14 cellular contexts compared by ENCODE assay signal in genomic region chr1:180233191-180234011, GRCh38. TPM values are rescaled to one million over a fixed set of nuclear protein-coding genes. Genes with fewer than 3 reads are reported as not detected.
DNase-seq lines count a peak whose midpoint lies in the region; ATAC-seq and TF ChIP-seq lines count a peak whose summit lies in the region.
"Had no signal": no experiment of that assay in that cellular context is flagged by ENCODE, and none has a peak within 500 bp of the region (broad histone marks: within the 10 kb centered on the region; RNA-seq: fewer than 3 reads in every experiment).

No MANE protein-coding gene starts in this region.

- CTCF ChIA-PET in activated CD4-positive, alpha-beta T cell treated with anti-CD3 and anti-CD28 coated beads for 36 hours (lab: Charles Lee): interaction anchor here (0.6 to 1.7 kb wide), 2 partner anchors 50 to 180 kb away, joined by 3 read pairs; no protein-coding TSS in a partner anchor
- CTCF ChIA-PET in CD4-positive, alpha-beta T cell (lab: Charles Lee): no interaction called here

- H3K27me3 ChIP-seq in CD4-positive, alpha-beta T cell (ENCODE audit: control insufficient read depth, insufficient read depth, low read length): peaks cover 90% of the 10 kb centered on the region
- H3K27me3 ChIP-seq in neural cell (ENCODE audit: insufficient read depth, low read depth, low read length): peaks cover 99% of the 10 kb centered on the region
- peaks cover 5% of the 10 kb centered on the region for H3K27me3 ChIP-seq in ovary

- no peaks in the 10 kb centered on the region for H3F3A ChIP-seq in neural cell (ENCODE audit: insufficient read depth, low read length, poor library complexity, severe bottlenecking)

- no peaks in the 10 kb centered on the region for H3K36me3 ChIP-seq in neural cell (ENCODE audit: insufficient read depth, low read length)
- no peaks in the 10 kb centered on the region for H3K36me3 ChIP-seq in ovary
- H3K36me3 ChIP-seq: upper lobe of left lung had no signal

- no peak overlapping the region for H3K27ac Mint-ChIP-seq in activated CD4-positive, alpha-beta T cell treated with anti-CD3 and anti-CD28 coated beads for 36 hours
- H3K27ac Mint-ChIP-seq in CD4-positive, alpha-beta T cell: no peak overlapping the region

- H3K9me2 ChIP-seq in neural cell (ENCODE audit: insufficient read depth, low read length): no peaks in the 10 kb centered on the region

- peaks cover 3% of the 10 kb centered on the region for H4K20me1 ChIP-seq in neural cell (ENCODE audit: insufficient read depth)

- H3K27ac ChIP-seq in CD4-positive, alpha-beta T cell (ENCODE audit: low read depth, low read length): no peak overlapping the region
- no peak overlapping the region for H3K27ac ChIP-seq in coronary artery
- H3K27ac ChIP-seq in neural cell (ENCODE audit: low read length): no peak overlapping the region
- H3K27ac ChIP-seq in ovary: no peak overlapping the region
- H3K27ac ChIP-seq: A549, upper lobe of left lung had no signal

- TF ChIP-seq CTCF in CD4-positive, alpha-beta T cell (IDR thresholded peaks at IDR 0.05): no peak
- no peak for TF ChIP-seq CTCF in coronary artery (IDR thresholded peaks at IDR 0.05)
- no peak for TF ChIP-seq CTCF in neural cell (IDR thresholded peaks at IDR 0.05; ENCODE audit: poor library complexity, severe bottlenecking)
- TF ChIP-seq CTCF in ovary (IDR thresholded peaks at IDR 0.05): no peak

- TF ChIP-seq EP300 in neural cell (conservative IDR thresholded peaks at IDR 0.05; ENCODE audit: poor library complexity, severe bottlenecking) (no peak), ovary (IDR thresholded peaks at IDR 0.05) (no peak)

- no peak overlapping the region for H2AFZ ChIP-seq in neural cell (ENCODE audit: low read depth, low read length)

- ATAC-seq in activated CD4-positive, alpha-beta T cell treated with anti-CD3 and anti-CD28 coated beads for 36 hours: no peak
- ATAC-seq in CD4-positive, alpha-beta T cell (ENCODE audit: poor library complexity): no peak
- no peak for ATAC-seq in HG03097 (IDR thresholded peaks at IDR 0.05; ENCODE audit: low FRiP score, unreplicated experiment)
- ATAC-seq: A549, left cardiac atrium had no signal

- H3K4me1 ChIP-seq in ovary (ENCODE audit: insufficient read depth): peaks cover 11% of the 10 kb centered on the region

- peak overlapping the region; percentile 33 for H3K4me3 ChIP-seq in coronary artery
- H3K4me3 ChIP-seq in neural cell (ENCODE audit: low read length): no peak overlapping the region
- no peak overlapping the region for H3K4me3 ChIP-seq in ovary
- H3K4me3 ChIP-seq: A549, upper lobe of left lung had no signal

- intact Hi-C loops in activated CD4-positive, alpha-beta T cell treated with anti-CD3 and anti-CD28 coated beads for 36 hours (cut with DNase I, micrococcal nuclease): no loop called here
- intact Hi-C loops in CD4-positive, alpha-beta T cell (cut with DNase I, micrococcal nuclease): no loop called here
- intact Hi-C loops in ovary (cut with DNase I): no loop called here

- peaks cover 69% of the 10 kb centered on the region for H3K27me3 Mint-ChIP-seq in activated CD4-positive, alpha-beta T cell treated with anti-CD3 and anti-CD28 coated beads for 36 hours
- H3K27me3 Mint-ChIP-seq in CD4-positive, alpha-beta T cell: peaks cover 91% of the 10 kb centered on the region

- H3K9ac ChIP-seq in neural cell (ENCODE audit: low read length): no peak overlapping the region

- no peak for TF ChIP-seq POLR2A in ovary (IDR thresholded peaks at IDR 0.05)

- 4 to 5% (median 5%) methylated on average over 59 to 71 of the region's 71 CpGs for WGBS in ovary, 3 donors

- H3K4me2 ChIP-seq in neural cell (ENCODE audit: low read length): no peak overlapping the region
- H3K4me2 ChIP-seq: A549 had no signal

- no peaks in the 10 kb centered on the region for H3K9me3 ChIP-seq in CD4-positive, alpha-beta T cell (ENCODE audit: control insufficient read depth, low read length)
- H3K9me3 ChIP-seq in neural cell (ENCODE audit: low read length): no peaks in the 10 kb centered on the region
- H3K9me3 ChIP-seq in ovary: no peaks in the 10 kb centered on the region
- H3K9me3 ChIP-seq: A549, upper lobe of left lung had no signal

- H3K9me3 Mint-ChIP-seq in activated CD4-positive, alpha-beta T cell treated with anti-CD3 and anti-CD28 coated beads for 36 hours (ENCODE audit: low read depth): no peaks in the 10 kb centered on the region
- no peaks in the 10 kb centered on the region for H3K9me3 Mint-ChIP-seq in CD4-positive, alpha-beta T cell

- POLR2A ChIA-PET in activated CD4-positive, alpha-beta T cell treated with anti-CD3 and anti-CD28 coated beads for 36 hours (lab: Charles Lee): no interaction called here
- POLR2A ChIA-PET in CD4-positive, alpha-beta T cell (lab: Charles Lee): no interaction called here

- H3K36me3 Mint-ChIP-seq in activated CD4-positive, alpha-beta T cell treated with anti-CD3 and anti-CD28 coated beads for 36 hours (ENCODE audit: low read depth): no peaks in the 10 kb centered on the region
- H3K36me3 Mint-ChIP-seq in CD4-positive, alpha-beta T cell (ENCODE audit: low read depth): no peaks in the 10 kb centered on the region

- no peak for TF ChIP-seq RAD21 in neural cell (conservative IDR thresholded peaks at IDR 0.05)

- H3K4me1 Mint-ChIP-seq in activated CD4-positive, alpha-beta T cell treated with anti-CD3 and anti-CD28 coated beads for 36 hours: peaks cover 33% of the 10 kb centered on the region
- peaks cover 49% of the 10 kb centered on the region for H3K4me1 Mint-ChIP-seq in CD4-positive, alpha-beta T cell (ENCODE audit: low read depth)

- no peak overlapping the region for H3K4me3 Mint-ChIP-seq in activated CD4-positive, alpha-beta T cell treated with anti-CD3 and anti-CD28 coated beads for 36 hours
- peak overlapping the region; percentile 34 for H3K4me3 Mint-ChIP-seq in CD4-positive, alpha-beta T cell

- no peaks in the 10 kb centered on the region for H3K79me2 ChIP-seq in neural cell (replicated peaks; ENCODE audit: insufficient read depth, low read length)

- peak; percentile 13 for DNase-seq in activated CD4-positive, alpha-beta T cell treated with anti-CD3 and anti-CD28 coated beads for 36 hours
- DNase-seq in activated CD4-positive, alpha-beta T cell treated with anti-CD3 and anti-CD28 coated beads, Interleukin-2, amount 50 U/mL, for 4 hours: no peak
- DNase-seq in CD4-positive, alpha-beta T cell: no peak
- DNase-seq in coronary artery (ENCODE audit: low spot score) (no peak), NCI-H2107 (lab: John Stamatoyannopoulos, UW) (no peak), ovary (no peak)
- DNase-seq: left cardiac atrium; NCI-H2171 treated with DMSO at 0.1 percent for 48 hours; stimulated activated CD4-positive, alpha-beta T cell treated with anti-CD3 and anti-CD28 coated beads, Interleukin-4, amount 100 ng/mL, for 24 hours had no signal

TF ChIP-seq in neural cell, 6 proteins besides CTCF, POLR2A, EP300 and RAD21:
- TF ChIP-seq TAF1 (IDR thresholded peaks at IDR 0.05; ENCODE audit: low read depth) (no peak), EZH2 (IDR thresholded peaks at IDR 0.05; ENCODE audit: borderline replicate concordance, insufficient read depth, low read length, poor library complexity, severe bottlenecking) (peak; percentile 89)

RNA-seq across cellular contexts. Expression of gene LHX4, which starts 3.3 kb away (rescaled TPM):
- total RNA-seq in activated CD4-positive, alpha-beta T cell treated with anti-CD3 and anti-CD28 coated beads for 36 hours: not detected
- under 1 TPM in 1 of 2 experiments, not detected in 1; 0.03 TPM for total RNA-seq in CD4-positive, alpha-beta T cell
- polyA plus RNA-seq in neural cell (not detected in 2 replicates), ovary (under 1 TPM; 0.05 to 0.10 TPM)
- polyA minus RNA-seq in neural cell: not detected in 2 replicates
- total RNA-seq in ovary: not detected
- total RNA-seq: activated CD8-positive, alpha-beta memory T cell treated with anti-CD3 and anti-CD28 coated beads for 36 hours; left cardiac atrium had no signal
